12 cellular contexts compared by ENCODE assay signal in the genomic region with DNA sequence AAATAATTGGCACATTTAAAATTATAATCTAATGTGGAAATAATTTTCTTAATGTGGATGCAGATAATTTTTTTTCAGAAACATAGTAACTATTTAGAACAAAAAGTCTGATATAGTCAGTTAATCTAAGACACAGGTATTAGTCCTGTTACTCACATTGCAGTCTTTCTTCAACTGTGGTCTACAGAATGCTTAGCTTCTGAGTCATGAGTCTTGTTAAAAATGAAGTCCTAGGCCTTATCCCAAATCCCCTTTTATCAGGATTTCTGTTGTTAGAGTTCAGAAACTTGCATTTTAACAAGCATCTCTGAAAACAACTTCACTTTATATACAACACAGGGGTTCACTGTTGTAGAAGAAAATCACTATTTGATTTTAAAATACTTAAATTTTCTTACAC.
DNase-seq lines count a peak whose midpoint lies in the region; ATAC-seq and TF ChIP-seq lines count a peak whose summit lies in the region.
"Had no signal": no experiment of that assay in that cellular context is flagged by ENCODE, and none has a peak within 500 bp of the region (broad histone marks: within the 10 kb centered on the region; RNA-seq: fewer than 3 reads in every experiment).

No MANE protein-coding gene starts in this region.

- intact Hi-C loops in heart right ventricle (cut with DNase I): no loop called here

- H3K27ac ChIP-seq in heart right ventricle: no peak overlapping the region

- no peak overlapping the region for H3K4me3 ChIP-seq in epithelial cell of esophagus (ENCODE audit: low read length)
- no peak overlapping the region for H3K4me3 ChIP-seq in heart right ventricle

- DNase-seq in COLO829 (ENCODE audit: low spot score) (peak; percentile 28), LHCN-M2 (ENCODE audit: low read depth) (peak; percentile 71), epithelial cell of esophagus (ENCODE audit: low read depth) (peak; percentile 68), myocyte (ENCODE audit: low read depth) (peak; percentile 40), heart right ventricle (no peak), NCI-H510A (lab: John Stamatoyannopoulos, UW) (no peak), SW 1271 (lab: John Stamatoyannopoulos, UW) (no peak)
- no peak for DNase-seq in stimulated activated CD4-positive, alpha-beta T cell treated with anti-CD3 and anti-CD28 coated beads, Interleukin-4, amount 100 ng/mL, for 24 hours
- DNase-seq: activated gamma-delta T cell treated with Interleukin-2 at 50 U/mL for 16 hours; CD4-positive, alpha-beta memory T cell; effector CD8-positive, alpha-beta T cell; left colon had no signal

- H3K36me3 ChIP-seq in heart right ventricle: peaks cover 0 to 33% (median 0%) of the 10 kb centered on the region in 9 donors

- H3K4me1 ChIP-seq in heart right ventricle: peaks cover 0 to 25% (median 0%) of the 10 kb centered on the region in 9 donors

- H3K27me3 ChIP-seq in heart right ventricle: no peaks in the 10 kb centered on the region

- ATAC-seq in heart right ventricle: no peak
- ATAC-seq: left colon had no signal

- no peaks in the 10 kb centered on the region for H3K9me3 ChIP-seq in heart right ventricle

- TF ChIP-seq CTCF in epithelial cell of esophagus (IDR thresholded peaks at IDR 0.05; ENCODE audit: insufficient read depth, low read depth, low read length, missing control alignments): no peak
- no peak for TF ChIP-seq CTCF in heart right ventricle (IDR thresholded peaks at IDR 0.05)

Comparison
In these comparisons a context has a peak if more than half of its experiments do, and no peak if none do; other contexts are left out.
1. DNase-seq: peak in COLO829 (single experiment), LHCN-M2 (single experiment), epithelial cell of esophagus (single experiment) and myocyte (single experiment); none in stimulated activated CD4-positive, alpha-beta T cell treated with anti-CD3 and anti-CD28 coated beads, Interleukin-4, amount 100 ng/mL, for 24 hours (single experiment), heart right ventricle (0 of 2), NCI-H510A (single experiment) and SW 1271 (0 of 2).